ENCODE assay signal across 1 cellular context in genomic region chr16:2955438-2955778, GRCh38.
TF ChIP-seq lines count a peak whose summit lies in the region.

No MANE protein-coding gene starts in this region.

TF ChIP-seq in GM23338, 12 proteins besides CTCF, POLR2A, EP300 and RAD21 (continued from another document):
- TF ChIP-seq, protein P1, sequence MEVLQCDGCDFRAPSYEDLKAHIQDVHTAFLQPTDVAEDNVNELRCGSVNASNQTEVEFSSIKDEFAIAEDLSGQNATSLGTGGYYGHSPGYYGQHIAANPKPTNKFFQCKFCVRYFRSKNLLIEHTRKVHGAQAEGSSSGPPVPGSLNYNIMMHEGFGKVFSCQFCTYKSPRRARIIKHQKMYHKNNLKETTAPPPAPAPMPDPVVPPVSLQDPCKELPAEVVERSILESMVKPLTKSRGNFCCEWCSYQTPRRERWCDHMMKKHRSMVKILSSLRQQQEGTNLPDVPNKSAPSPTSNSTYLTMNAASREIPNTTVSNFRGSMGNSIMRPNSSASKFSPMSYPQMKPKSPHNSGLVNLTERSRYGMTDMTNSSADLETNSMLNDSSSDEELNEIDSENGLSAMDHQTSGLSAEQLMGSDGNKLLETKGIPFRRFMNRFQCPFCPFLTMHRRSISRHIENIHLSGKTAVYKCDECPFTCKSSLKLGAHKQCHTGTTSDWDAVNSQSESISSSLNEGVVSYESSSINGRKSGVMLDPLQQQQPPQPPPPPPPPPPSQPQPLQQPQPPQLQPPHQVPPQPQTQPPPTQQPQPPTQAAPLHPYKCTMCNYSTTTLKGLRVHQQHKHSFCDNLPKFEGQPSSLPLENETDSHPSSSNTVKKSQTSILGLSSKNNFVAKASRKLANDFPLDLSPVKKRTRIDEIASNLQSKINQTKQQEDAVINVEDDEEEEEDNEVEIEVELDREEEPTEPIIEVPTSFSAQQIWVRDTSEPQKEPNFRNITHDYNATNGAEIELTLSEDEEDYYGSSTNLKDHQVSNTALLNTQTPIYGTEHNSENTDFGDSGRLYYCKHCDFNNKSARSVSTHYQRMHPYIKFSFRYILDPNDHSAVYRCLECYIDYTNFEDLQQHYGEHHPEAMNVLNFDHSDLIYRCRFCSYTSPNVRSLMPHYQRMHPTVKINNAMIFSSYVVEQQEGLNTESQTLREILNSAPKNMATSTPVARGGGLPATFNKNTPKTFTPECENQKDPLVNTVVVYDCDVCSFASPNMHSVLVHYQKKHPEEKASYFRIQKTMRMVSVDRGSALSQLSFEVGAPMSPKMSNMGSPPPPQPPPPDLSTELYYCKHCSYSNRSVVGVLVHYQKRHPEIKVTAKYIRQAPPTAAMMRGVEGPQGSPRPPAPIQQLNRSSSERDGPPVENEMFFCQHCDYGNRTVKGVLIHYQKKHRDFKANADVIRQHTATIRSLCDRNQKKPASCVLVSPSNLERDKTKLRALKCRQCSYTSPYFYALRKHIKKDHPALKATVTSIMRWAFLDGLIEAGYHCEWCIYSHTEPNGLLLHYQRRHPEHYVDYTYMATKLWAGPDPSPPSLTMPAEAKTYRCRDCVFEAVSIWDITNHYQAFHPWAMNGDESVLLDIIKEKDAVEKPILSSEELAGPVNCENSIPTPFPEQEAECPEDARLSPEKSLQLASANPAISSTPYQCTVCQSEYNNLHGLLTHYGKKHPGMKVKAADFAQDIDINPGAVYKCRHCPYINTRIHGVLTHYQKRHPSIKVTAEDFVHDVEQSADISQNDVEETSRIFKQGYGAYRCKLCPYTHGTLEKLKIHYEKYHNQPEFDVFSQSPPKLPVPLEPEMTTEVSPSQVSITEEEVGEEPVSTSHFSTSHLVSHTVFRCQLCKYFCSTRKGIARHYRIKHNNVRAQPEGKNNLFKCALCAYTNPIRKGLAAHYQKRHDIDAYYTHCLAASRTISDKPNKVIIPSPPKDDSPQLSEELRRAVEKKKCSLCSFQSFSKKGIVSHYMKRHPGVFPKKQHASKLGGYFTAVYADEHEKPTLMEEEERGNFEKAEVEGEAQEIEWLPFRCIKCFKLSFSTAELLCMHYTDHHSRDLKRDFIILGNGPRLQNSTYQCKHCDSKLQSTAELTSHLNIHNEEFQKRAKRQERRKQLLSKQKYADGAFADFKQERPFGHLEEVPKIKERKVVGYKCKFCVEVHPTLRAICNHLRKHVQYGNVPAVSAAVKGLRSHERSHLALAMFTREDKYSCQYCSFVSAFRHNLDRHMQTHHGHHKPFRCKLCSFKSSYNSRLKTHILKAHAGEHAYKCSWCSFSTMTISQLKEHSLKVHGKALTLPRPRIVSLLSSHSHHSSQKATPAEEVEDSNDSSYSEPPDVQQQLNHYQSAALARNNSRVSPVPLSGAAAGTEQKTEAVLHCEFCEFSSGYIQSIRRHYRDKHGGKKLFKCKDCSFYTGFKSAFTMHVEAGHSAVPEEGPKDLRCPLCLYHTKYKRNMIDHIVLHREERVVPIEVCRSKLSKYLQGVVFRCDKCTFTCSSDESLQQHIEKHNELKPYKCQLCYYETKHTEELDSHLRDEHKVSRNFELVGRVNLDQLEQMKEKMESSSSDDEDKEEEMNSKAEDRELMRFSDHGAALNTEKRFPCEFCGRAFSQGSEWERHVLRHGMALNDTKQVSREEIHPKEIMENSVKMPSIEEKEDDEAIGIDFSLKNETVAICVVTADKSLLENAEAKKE (CRISPR knock-in tag; IDR thresholded peaks at IDR 0.05): no peak
- no peak for TF ChIP-seq ZNF114 (CRISPR knock-in tag; IDR thresholded peaks at IDR 0.05)
- TF ChIP-seq EZH2phosphoT487 (IDR thresholded peaks at IDR 0.05; ENCODE audit: unreplicated experiment): no peak
- TF ChIP-seq, protein P2, sequence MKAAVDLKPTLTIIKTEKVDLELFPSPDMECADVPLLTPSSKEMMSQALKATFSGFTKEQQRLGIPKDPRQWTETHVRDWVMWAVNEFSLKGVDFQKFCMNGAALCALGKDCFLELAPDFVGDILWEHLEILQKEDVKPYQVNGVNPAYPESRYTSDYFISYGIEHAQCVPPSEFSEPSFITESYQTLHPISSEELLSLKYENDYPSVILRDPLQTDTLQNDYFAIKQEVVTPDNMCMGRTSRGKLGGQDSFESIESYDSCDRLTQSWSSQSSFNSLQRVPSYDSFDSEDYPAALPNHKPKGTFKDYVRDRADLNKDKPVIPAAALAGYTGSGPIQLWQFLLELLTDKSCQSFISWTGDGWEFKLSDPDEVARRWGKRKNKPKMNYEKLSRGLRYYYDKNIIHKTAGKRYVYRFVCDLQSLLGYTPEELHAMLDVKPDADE (IDR thresholded peaks at IDR 0.05): no peak
- TF ChIP-seq, protein P3, sequence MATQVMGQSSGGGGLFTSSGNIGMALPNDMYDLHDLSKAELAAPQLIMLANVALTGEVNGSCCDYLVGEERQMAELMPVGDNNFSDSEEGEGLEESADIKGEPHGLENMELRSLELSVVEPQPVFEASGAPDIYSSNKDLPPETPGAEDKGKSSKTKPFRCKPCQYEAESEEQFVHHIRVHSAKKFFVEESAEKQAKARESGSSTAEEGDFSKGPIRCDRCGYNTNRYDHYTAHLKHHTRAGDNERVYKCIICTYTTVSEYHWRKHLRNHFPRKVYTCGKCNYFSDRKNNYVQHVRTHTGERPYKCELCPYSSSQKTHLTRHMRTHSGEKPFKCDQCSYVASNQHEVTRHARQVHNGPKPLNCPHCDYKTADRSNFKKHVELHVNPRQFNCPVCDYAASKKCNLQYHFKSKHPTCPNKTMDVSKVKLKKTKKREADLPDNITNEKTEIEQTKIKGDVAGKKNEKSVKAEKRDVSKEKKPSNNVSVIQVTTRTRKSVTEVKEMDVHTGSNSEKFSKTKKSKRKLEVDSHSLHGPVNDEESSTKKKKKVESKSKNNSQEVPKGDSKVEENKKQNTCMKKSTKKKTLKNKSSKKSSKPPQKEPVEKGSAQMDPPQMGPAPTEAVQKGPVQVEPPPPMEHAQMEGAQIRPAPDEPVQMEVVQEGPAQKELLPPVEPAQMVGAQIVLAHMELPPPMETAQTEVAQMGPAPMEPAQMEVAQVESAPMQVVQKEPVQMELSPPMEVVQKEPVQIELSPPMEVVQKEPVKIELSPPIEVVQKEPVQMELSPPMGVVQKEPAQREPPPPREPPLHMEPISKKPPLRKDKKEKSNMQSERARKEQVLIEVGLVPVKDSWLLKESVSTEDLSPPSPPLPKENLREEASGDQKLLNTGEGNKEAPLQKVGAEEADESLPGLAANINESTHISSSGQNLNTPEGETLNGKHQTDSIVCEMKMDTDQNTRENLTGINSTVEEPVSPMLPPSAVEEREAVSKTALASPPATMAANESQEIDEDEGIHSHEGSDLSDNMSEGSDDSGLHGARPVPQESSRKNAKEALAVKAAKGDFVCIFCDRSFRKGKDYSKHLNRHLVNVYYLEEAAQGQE (IDR thresholded peaks at IDR 0.05; ENCODE audit: unreplicated experiment): no peak
- TF ChIP-seq POLR2AphosphoS5 (IDR thresholded peaks at IDR 0.05; ENCODE audit: low read depth): no peak
- TF ChIP-seq EZH2 (IDR thresholded peaks at IDR 0.05; ENCODE audit: low read depth, unreplicated experiment): no peak
- no peak for TF ChIP-seq STAT1 (IDR thresholded peaks at IDR 0.05; ENCODE audit: unreplicated experiment)
- TF ChIP-seq NANOG (IDR thresholded peaks at IDR 0.05; ENCODE audit: borderline replicate concordance): no peak
- no peak for TF ChIP-seq JUNB (IDR thresholded peaks at IDR 0.05; ENCODE audit: unreplicated experiment)
- TF ChIP-seq ZNF331 (CRISPR knock-in tag; IDR thresholded peaks at IDR 0.05; ENCODE audit: low read depth): no peak
